Comparison of ENCODE assay signal across 1 cellular context in genomic region chr2:139850254-139850890, GRCh38.
TF ChIP-seq lines count a peak whose summit lies in the region.

No MANE protein-coding gene starts in this region.

TF ChIP-seq in K562, 482 proteins besides CTCF, POLR2A, EP300 and RAD21 (continued from another document):
- no peak for TF ChIP-seq GTF3C2 (IDR thresholded peaks at IDR 0.05; ENCODE audit: borderline replicate concordance, extremely low read depth, insufficient read length)
- peak in 1 of 2 experiments; percentile 23; a peak in 1 of 4 replicates for TF ChIP-seq TRIM24 (IDR thresholded peaks at IDR 0.05)
- peak; percentile 90 for TF ChIP-seq TAL1 (IDR thresholded peaks at IDR 0.05)
- peak; percentile 58 for TF ChIP-seq ZNF316 (IDR thresholded peaks at IDR 0.05)
- no peak for TF ChIP-seq RERE (CRISPR knock-in tag; IDR thresholded peaks at IDR 0.05; ENCODE audit: borderline replicate concordance)
- TF ChIP-seq DMBX1 (CRISPR knock-in tag; IDR thresholded peaks at IDR 0.05; ENCODE audit: borderline replicate concordance) = peak; percentile 94
- peak; percentile 95 to 96 for TF ChIP-seq KDM1A (IDR thresholded peaks at IDR 0.05)
- TF ChIP-seq ZNF780A (CRISPR knock-in tag; IDR thresholded peaks at IDR 0.05) = no peak
- TF ChIP-seq MEIS2 (IDR thresholded peaks at IDR 0.05; ENCODE audit: partially characterized antibody) = peak; percentile 33
- TF ChIP-seq U2AF1 (optimal IDR thresholded peaks at IDR 0.05; ENCODE audit: low read depth, low read length) = no peak
- peak; percentile 42; the same call in 1 of the 2 replicates for TF ChIP-seq HES1 (IDR thresholded peaks at IDR 0.05; ENCODE audit: low read depth)
- TF ChIP-seq KLF16 (IDR thresholded peaks at IDR 0.05) = peak; percentile 26; the same call in 1 of the 2 replicates
- peak; percentile 42; the same call in 1 of the 2 replicates for TF ChIP-seq ZBTB12 (CRISPR knock-in tag; IDR thresholded peaks at IDR 0.05)
- no peak for TF ChIP-seq FIP1L1 (IDR thresholded peaks at IDR 0.05; ENCODE audit: low read depth, low read length, poor library complexity, severe bottlenecking)
- peak; percentile 74; the same call in 1 of the 2 replicates for TF ChIP-seq FOXM1 (IDR thresholded peaks at IDR 0.05; ENCODE audit: low read depth)
- TF ChIP-seq FOXM1 (CRISPR knock-in tag; IDR thresholded peaks at IDR 0.05; ENCODE audit: low read depth) = no peak
TF ChIP-seq in K562: peak in this region for 31.
